ENCODE assay signal across 9 cellular contexts in genomic region chr10:44801383-44802327, GRCh38.
DNase-seq lines count a peak whose midpoint lies in the region; ATAC-seq and TF ChIP-seq lines count a peak whose summit lies in the region.
"Had no signal": no experiment of that assay in that cellular context is flagged by ENCODE, and none has a peak within 500 bp of the region (broad histone marks: within the 10 kb centered on the region; RNA-seq: fewer than 3 reads in every experiment).

No MANE protein-coding gene starts in this region.

- no peak overlapping the region for H3K27ac ChIP-seq in ovary

- H3K9me3 Mint-ChIP-seq in glutamatergic neuron (ENCODE audit: unreplicated experiment): no peaks in the 10 kb centered on the region
- no peaks in the 10 kb centered on the region for H3K9me3 Mint-ChIP-seq in stimulated activated effector memory CD8-positive, alpha-beta T cell treated with anti-CD3 and anti-CD28 coated beads, Interleukin-12 subunit alpha, Interleukin-12 subunit beta, amount 100 ng/mL, for 72 hours
- H3K9me3 Mint-ChIP-seq: immature natural killer cell had no signal

- H3K27me3 Mint-ChIP-seq in glutamatergic neuron (ENCODE audit: unreplicated experiment): peaks cover under 1% of the 10 kb centered on the region

- TF ChIP-seq POLR2A in ovary (IDR thresholded peaks at IDR 0.05): no peak

- intact Hi-C loops in ovary (cut with DNase I): no loop called here

- H3K27ac Mint-ChIP-seq in glutamatergic neuron (ENCODE audit: unreplicated experiment): no peak overlapping the region
- no peak overlapping the region for H3K27ac Mint-ChIP-seq in stimulated activated effector memory CD8-positive, alpha-beta T cell treated with anti-CD3 and anti-CD28 coated beads, Interleukin-12 subunit alpha, Interleukin-12 subunit beta, amount 100 ng/mL, for 72 hours
- H3K27ac Mint-ChIP-seq: immature natural killer cell had no signal

- 56 to 71% (median 61%) methylated on average over 6 of the region's 6 CpGs for WGBS in ovary, 3 donors

- H3K36me3 Mint-ChIP-seq in glutamatergic neuron (ENCODE audit: unreplicated experiment): no peaks in the 10 kb centered on the region
- no peaks in the 10 kb centered on the region for H3K36me3 Mint-ChIP-seq in stimulated activated effector memory CD8-positive, alpha-beta T cell treated with anti-CD3 and anti-CD28 coated beads, Interleukin-12 subunit alpha, Interleukin-12 subunit beta, amount 100 ng/mL, for 72 hours
- H3K36me3 Mint-ChIP-seq: immature natural killer cell had no signal

- no peak for TF ChIP-seq EP300 in ovary (IDR thresholded peaks at IDR 0.05)

- no peaks in the 10 kb centered on the region for H3K4me1 Mint-ChIP-seq in glutamatergic neuron (ENCODE audit: low read depth, unreplicated experiment)
- no peaks in the 10 kb centered on the region for H3K4me1 Mint-ChIP-seq in stimulated activated effector memory CD8-positive, alpha-beta T cell treated with anti-CD3 and anti-CD28 coated beads, Interleukin-12 subunit alpha, Interleukin-12 subunit beta, amount 100 ng/mL, for 72 hours
- H3K4me1 Mint-ChIP-seq: immature natural killer cell had no signal

- peaks cover 13% of the 10 kb centered on the region for H3K4me1 ChIP-seq in ovary (ENCODE audit: insufficient read depth)

- H3K36me3 ChIP-seq in ovary: no peaks in the 10 kb centered on the region

- no peaks in the 10 kb centered on the region for H3K27me3 ChIP-seq in ovary

- no peak overlapping the region for H3K4me3 Mint-ChIP-seq in glutamatergic neuron (ENCODE audit: unreplicated experiment)
- no peak overlapping the region for H3K4me3 Mint-ChIP-seq in stimulated activated effector memory CD8-positive, alpha-beta T cell treated with anti-CD3 and anti-CD28 coated beads, Interleukin-12 subunit alpha, Interleukin-12 subunit beta, amount 100 ng/mL, for 72 hours
- H3K4me3 Mint-ChIP-seq: immature natural killer cell had no signal

- no peak for ATAC-seq in stimulated activated effector memory CD8-positive, alpha-beta T cell treated with anti-CD3 and anti-CD28 coated beads, Interleukin-12 subunit alpha, Interleukin-12 subunit beta, amount 100 ng/mL, for 72 hours

- H3K9me3 ChIP-seq in ovary: no peaks in the 10 kb centered on the region

- no peak overlapping the region for H3K4me3 ChIP-seq in ovary

- no peak for TF ChIP-seq CTCF in ovary (IDR thresholded peaks at IDR 0.05)
- TF ChIP-seq CTCF in glutamatergic neuron (IDR thresholded peaks at IDR 0.05; ENCODE audit: partially characterized antibody, unreplicated experiment): no peak

- DNase-seq in EL (peak; percentile 98), NCI-H774 (lab: John Stamatoyannopoulos, UW) (peak; percentile 90), fibroblast of gingiva (ENCODE audit: low read depth) (peak; percentile 95), ovary (peak; percentile 66 to 85 (median 78)), SKM-1 treated with dmso at 0.1 percent for 144 hours (lab: John Stamatoyannopoulos, UW; ENCODE audit: unreplicated experiment) (no peak), glutamatergic neuron (no peak), HuH-7 (ENCODE audit: low spot score) (no peak)
- DNase-seq in stimulated activated effector memory CD8-positive, alpha-beta T cell treated with anti-CD3 and anti-CD28 coated beads, Interleukin-12 subunit alpha, Interleukin-12 subunit beta, amount 100 ng/mL, for 72 hours (ENCODE audit: low spot score in 2 of 2): no peak
- DNase-seq: immature natural killer cell had no signal

Comparison
In these comparisons a context has a peak if more than half of its experiments do, and no peak if none do; other contexts are left out.
1. DNase-seq: peak in EL (single experiment), NCI-H774 (single experiment), fibroblast of gingiva (single experiment) and ovary (5 of 5); none in SKM-1 treated with dmso at 0.1 percent for 144 hours (single experiment), glutamatergic neuron (single experiment), HuH-7 (single experiment) and stimulated activated effector memory CD8-positive, alpha-beta T cell treated with anti-CD3 and anti-CD28 coated beads, Interleukin-12 subunit alpha, Interleukin-12 subunit beta, amount 100 ng/mL, for 72 hours (0 of 2).